ENCODE assay signal across 8 cellular contexts in genomic region chr17:17684901-17685774, GRCh38. TPM values are rescaled to one million over a fixed set of nuclear protein-coding genes. Genes with fewer than 3 reads are reported as not detected.
DNase-seq lines count a peak whose midpoint lies in the region; ATAC-seq and TF ChIP-seq lines count a peak whose summit lies in the region.

No MANE protein-coding gene starts in this region.

- H3K27ac ChIP-seq in BLaER1: peak overlapping the region; percentile 68
- peak overlapping the region in 50 of 59 donors; percentile 8 to 78 (median 54) for H3K27ac ChIP-seq in dorsolateral prefrontal cortex

- H3K27me3 ChIP-seq in BLaER1 (no peaks in the 10 kb centered on the region), dorsolateral prefrontal cortex (no peaks in the 10 kb centered on the region)

- no peaks in the 10 kb centered on the region for H3K9me3 ChIP-seq in BLaER1

- POLR2A ChIA-PET in naive thymus-derived CD8-positive, alpha-beta T cell (lab: Charles Lee): no interaction called here

- peaks cover 6% of the 10 kb centered on the region; the same call in 1 of the 2 replicates for H3K36me3 ChIP-seq in BLaER1

- DNase-seq in NCI-H2081 (lab: John Stamatoyannopoulos, UW): peak; percentile 46 to 80
- DNase-seq in dorsolateral prefrontal cortex: no peak
- no peak for DNase-seq in naive thymus-derived CD8-positive, alpha-beta T cell

- H3K4me3 ChIP-seq in BLaER1 (peak overlapping the region; percentile 42; the same call in 1 of the 2 replicates), dorsolateral prefrontal cortex (peak overlapping the region in 9 of 59 donors; percentile 3 to 31 (median 10))

- H3K9me3 Mint-ChIP-seq in naive thymus-derived CD8-positive, alpha-beta T cell: no peaks in the 10 kb centered on the region

- peak overlapping the region in 9 of 10 donors; percentile 66 to 94 (median 86) for H3K27ac Mint-ChIP-seq in naive thymus-derived CD8-positive, alpha-beta T cell

- H3K4me1 Mint-ChIP-seq in naive thymus-derived CD8-positive, alpha-beta T cell: peaks cover 26 to 57% (median 49%) of the 10 kb centered on the region in 4 donors

- peak overlapping the region; percentile 99 for H3K4me2 ChIP-seq in BLaER1

- peak overlapping the region in 5 of 10 donors; percentile 44 to 61 (median 50) for H3K4me3 Mint-ChIP-seq in naive thymus-derived CD8-positive, alpha-beta T cell

- H4K20me1 ChIP-seq in BLaER1: peaks cover 70% of the 10 kb centered on the region

- peaks cover 76% of the 10 kb centered on the region for H3K4me1 ChIP-seq in BLaER1

- no peaks in the 10 kb centered on the region for H3K27me3 Mint-ChIP-seq in naive thymus-derived CD8-positive, alpha-beta T cell

- intact Hi-C loops in dorsolateral prefrontal cortex (cut with DNase I): loop anchor here (5.0 kb wide), 8 partner anchors 37 to 357 kb away; no protein-coding TSS in a partner anchor

- H3K9ac ChIP-seq in BLaER1: peak overlapping the region; percentile 59

- no peak for ATAC-seq in naive thymus-derived CD8-positive, alpha-beta T cell
- ATAC-seq in GM18909 (IDR thresholded peaks at IDR 0.05; ENCODE audit: poor library complexity, unreplicated experiment) (no peak), HG02588 (IDR thresholded peaks at IDR 0.05; ENCODE audit: unreplicated experiment) (no peak), HG03378 (IDR thresholded peaks at IDR 0.05; ENCODE audit: unreplicated experiment) (no peak), GM21786 (IDR thresholded peaks at IDR 0.05; ENCODE audit: unreplicated experiment) (no peak)

- TF ChIP-seq CTCF in dorsolateral prefrontal cortex (IDR thresholded peaks at IDR 0.05 in 54 of 56, conservative IDR thresholded peaks at IDR 0.05 in 2 of 56; ENCODE audit: low read depth in 1 of 56, partially characterized antibody in 56 of 56): no peak

- peaks cover 0 to 3% (median 0%) of the 10 kb centered on the region in 3 donors for H3K36me3 Mint-ChIP-seq in naive thymus-derived CD8-positive, alpha-beta T cell

RNA-seq across cellular contexts. Expression of gene RAI1, which starts 3.9 kb away (rescaled TPM):
- 10 to 100 TPM; 36.4 to 86.1 (median 56.3) TPM for total RNA-seq in dorsolateral prefrontal cortex
- 10 to 100 TPM; 33.8 to 35.2 TPM for total RNA-seq in naive thymus-derived CD8-positive, alpha-beta T cell
- 1 to 10 TPM; 1.5 to 4.0 (median 2.3) TPM for polyA plus RNA-seq in naive thymus-derived CD8-positive, alpha-beta T cell

Comparison
In these comparisons a context has a peak if more than half of its experiments do, and no peak if none do; other contexts are left out.
1. DNase-seq: peak in NCI-H2081 (2 of 2); none in dorsolateral prefrontal cortex (0 of 10) and naive thymus-derived CD8-positive, alpha-beta T cell (0 of 10).